Comparison of ENCODE assay signal across 1 cellular context in the genomic region with DNA sequence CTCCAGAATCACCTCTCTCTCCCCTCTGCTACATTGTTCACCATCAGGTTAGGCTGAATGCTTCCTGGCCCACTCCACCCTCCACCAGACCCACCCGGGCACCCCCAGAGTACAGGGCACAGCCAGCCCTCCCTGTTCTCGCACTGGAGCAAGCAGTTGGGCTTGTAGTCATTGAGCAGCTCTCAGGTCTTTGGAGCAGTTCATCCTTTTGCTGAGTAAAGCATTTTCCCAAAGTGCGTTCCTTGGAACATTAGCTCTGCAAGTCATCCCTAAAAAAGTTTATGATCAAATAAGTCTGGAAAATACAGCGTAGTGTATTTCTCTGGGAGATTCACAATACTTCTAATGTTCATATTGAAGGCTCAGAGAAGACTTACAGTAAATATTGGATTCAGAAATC.
TF ChIP-seq lines count a peak whose summit lies in the region.

No MANE protein-coding gene starts in this region.

TF ChIP-seq in SK-N-SH treated with all-trans-retinoic acid at 6 μM for 48 hours, 23 proteins besides CTCF, POLR2A, EP300 and RAD21 (continued from another document):
- TF ChIP-seq, protein P1, sequence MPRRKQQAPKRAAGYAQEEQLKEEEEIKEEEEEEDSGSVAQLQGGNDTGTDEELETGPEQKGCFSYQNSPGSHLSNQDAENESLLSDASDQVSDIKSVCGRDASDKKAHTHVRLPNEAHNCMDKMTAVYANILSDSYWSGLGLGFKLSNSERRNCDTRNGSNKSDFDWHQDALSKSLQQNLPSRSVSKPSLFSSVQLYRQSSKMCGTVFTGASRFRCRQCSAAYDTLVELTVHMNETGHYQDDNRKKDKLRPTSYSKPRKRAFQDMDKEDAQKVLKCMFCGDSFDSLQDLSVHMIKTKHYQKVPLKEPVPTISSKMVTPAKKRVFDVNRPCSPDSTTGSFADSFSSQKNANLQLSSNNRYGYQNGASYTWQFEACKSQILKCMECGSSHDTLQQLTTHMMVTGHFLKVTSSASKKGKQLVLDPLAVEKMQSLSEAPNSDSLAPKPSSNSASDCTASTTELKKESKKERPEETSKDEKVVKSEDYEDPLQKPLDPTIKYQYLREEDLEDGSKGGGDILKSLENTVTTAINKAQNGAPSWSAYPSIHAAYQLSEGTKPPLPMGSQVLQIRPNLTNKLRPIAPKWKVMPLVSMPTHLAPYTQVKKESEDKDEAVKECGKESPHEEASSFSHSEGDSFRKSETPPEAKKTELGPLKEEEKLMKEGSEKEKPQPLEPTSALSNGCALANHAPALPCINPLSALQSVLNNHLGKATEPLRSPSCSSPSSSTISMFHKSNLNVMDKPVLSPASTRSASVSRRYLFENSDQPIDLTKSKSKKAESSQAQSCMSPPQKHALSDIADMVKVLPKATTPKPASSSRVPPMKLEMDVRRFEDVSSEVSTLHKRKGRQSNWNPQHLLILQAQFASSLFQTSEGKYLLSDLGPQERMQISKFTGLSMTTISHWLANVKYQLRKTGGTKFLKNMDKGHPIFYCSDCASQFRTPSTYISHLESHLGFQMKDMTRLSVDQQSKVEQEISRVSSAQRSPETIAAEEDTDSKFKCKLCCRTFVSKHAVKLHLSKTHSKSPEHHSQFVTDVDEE (CRISPR knock-in tag; IDR thresholded peaks at IDR 0.05), result no peak
- TF ChIP-seq CSDC2 (CRISPR knock-in tag; IDR thresholded peaks at IDR 0.05) (no peak), ZFP3 (CRISPR knock-in tag; IDR thresholded peaks at IDR 0.05) (no peak), OSR1 (CRISPR knock-in tag; IDR thresholded peaks at IDR 0.05) (no peak), ARNTL (CRISPR knock-in tag; IDR thresholded peaks at IDR 0.05; ENCODE audit: borderline replicate concordance, low read depth) (no peak), POU6F1 (CRISPR knock-in tag; IDR thresholded peaks at IDR 0.05; ENCODE audit: borderline replicate concordance, low read depth) (no peak), ZNF70 (CRISPR knock-in tag; IDR thresholded peaks at IDR 0.05) (no peak), ISL1 (CRISPR knock-in tag; IDR thresholded peaks at IDR 0.05) (no peak), TCF4 (CRISPR knock-in tag; IDR thresholded peaks at IDR 0.05; ENCODE audit: borderline replicate concordance) (no peak), ZC3H10 (CRISPR knock-in tag; IDR thresholded peaks at IDR 0.05) (no peak)
